ENCODE assay signal across 16 cellular contexts in the genomic region with DNA sequence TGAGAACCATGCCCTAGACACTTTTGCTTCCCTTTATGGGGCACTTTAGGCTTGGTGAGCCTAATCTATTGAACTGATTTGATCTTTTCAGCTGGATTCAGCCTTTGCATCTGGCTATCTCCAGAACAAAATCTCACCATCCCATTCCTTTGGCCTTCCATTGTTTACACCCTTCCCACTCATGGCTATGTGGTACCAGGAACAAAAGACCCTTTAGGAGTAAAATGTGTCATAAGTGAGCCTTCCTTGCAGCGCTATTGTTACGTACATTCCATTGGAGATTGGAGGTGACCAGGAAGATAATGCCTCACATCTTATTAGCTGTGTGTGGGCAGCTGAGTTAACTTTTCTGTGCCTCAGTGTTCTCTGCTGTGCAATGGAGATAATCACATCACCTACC.
DNase-seq lines count a peak whose midpoint lies in the region; ATAC-seq, FAIRE-seq and TF ChIP-seq lines count a peak whose summit lies in the region.
"Had no signal": no experiment of that assay in that cellular context is flagged by ENCODE, and none has a peak within 500 bp of the region (broad histone marks: within the 10 kb centered on the region; RNA-seq: fewer than 3 reads in every experiment).

No MANE protein-coding gene starts in this region.

- no peak overlapping the region for H3K4me3 ChIP-seq in mammary epithelial cell (replicated peaks in 1 of 3; ENCODE audit: insufficient read depth in 1 of 3, low read depth in 2 of 3, low read length in 3 of 3)
- H3K4me3 ChIP-seq in breast epithelium = no peak overlapping the region
- no peak overlapping the region for H3K4me3 ChIP-seq in RWPE2 (ENCODE audit: severe bottlenecking)
- no peak overlapping the region for H3K4me3 ChIP-seq in keratinocyte (ENCODE audit: control insufficient read depth in 2 of 3, extremely low read depth in 1 of 3, insufficient read depth in 2 of 3, low read depth in 1 of 3, low read length in 3 of 3)
- H3K4me3 ChIP-seq: SJSA1 had no signal

- dilution Hi-C loops in mammary epithelial cell (cut with HindIII; ENCODE audit: low sequenced_read_pairs) = no loop called here
- dilution Hi-C loops in keratinocyte (cut with MboI; ENCODE audit: extremely low pct_ligation_motif_present, low sequenced_read_pairs) = no loop called here

- H3K4me1 ChIP-seq in mammary epithelial cell (ENCODE audit: insufficient read depth, low read length) = peaks cover 52% of the 10 kb centered on the region
- no peaks in the 10 kb centered on the region for H3K4me1 ChIP-seq in breast epithelium
- peaks cover 44% of the 10 kb centered on the region for H3K4me1 ChIP-seq in RWPE2 (ENCODE audit: insufficient read depth, poor library complexity, severe bottlenecking)
- peaks cover 64% of the 10 kb centered on the region for H3K4me1 ChIP-seq in keratinocyte (ENCODE audit: control insufficient read depth, extremely low read depth, insufficient read depth, low read length)

- WGBS in mammary epithelial cell (ENCODE audit: low coverage, missing lambda C conversion rate) = 66% methylated on average over 2 of the region's 2 CpGs

- peak overlapping the region; percentile 20 for H3K27ac ChIP-seq in mammary epithelial cell (ENCODE audit: insufficient read depth, low read depth, low read length)
- no peak overlapping the region for H3K27ac ChIP-seq in breast epithelium
- peak overlapping the region; percentile 87 for H3K27ac ChIP-seq in RWPE2 (ENCODE audit: poor library complexity, severe bottlenecking)
- peak overlapping the region; percentile 87 for H3K27ac ChIP-seq in keratinocyte (ENCODE audit: control insufficient read depth, insufficient read depth, low read length)
- H3K27ac ChIP-seq: SJSA1 had no signal

- H4K20me1 ChIP-seq in mammary epithelial cell (ENCODE audit: insufficient read depth, low read length) (no peaks in the 10 kb centered on the region), keratinocyte (ENCODE audit: control insufficient read depth, extremely low read depth, insufficient read depth, low read length) (no peaks in the 10 kb centered on the region)

- H3K4me2 ChIP-seq in mammary epithelial cell (ENCODE audit: insufficient read depth, low read depth, low read length) = peak overlapping the region; percentile 53
- H3K4me2 ChIP-seq in keratinocyte (ENCODE audit: control insufficient read depth, extremely low read depth, insufficient read depth, low read depth, low read length) = peak overlapping the region; percentile 76

- H2AFZ ChIP-seq in mammary epithelial cell (ENCODE audit: low read depth, low read length) (peak overlapping the region; percentile 72), keratinocyte (ENCODE audit: control insufficient read depth, low read length) (peak overlapping the region; percentile 60)

- H3K79me2 ChIP-seq in mammary epithelial cell (ENCODE audit: insufficient read depth, low read length) = no peaks in the 10 kb centered on the region
- no peaks in the 10 kb centered on the region for H3K79me2 ChIP-seq in keratinocyte (ENCODE audit: control insufficient read depth, insufficient read depth, low read length)

- no peaks in the 10 kb centered on the region for H3K9me1 ChIP-seq in keratinocyte (ENCODE audit: control insufficient read depth, extremely low read depth, insufficient read depth, low read length)

- TF ChIP-seq POLR2A in breast epithelium (IDR thresholded peaks at IDR 0.05) = no peak

- ATAC-seq in RWPE2 (ENCODE audit: low read depth) (no peak), HG03460 (IDR thresholded peaks at IDR 0.05; ENCODE audit: unreplicated experiment) (no peak), GM19328 (IDR thresholded peaks at IDR 0.05; ENCODE audit: unreplicated experiment) (no peak)
- ATAC-seq: HepG2, Panc1 had no signal

- H3K27me3 ChIP-seq in mammary epithelial cell (ENCODE audit: insufficient read depth, low read length) (no peaks in the 10 kb centered on the region), breast epithelium (no peaks in the 10 kb centered on the region), RWPE2 (ENCODE audit: insufficient read depth, poor library complexity, severe bottlenecking) (no peaks in the 10 kb centered on the region), keratinocyte (ENCODE audit: control insufficient read depth, extremely low read depth, insufficient read depth, low read length) (no peaks in the 10 kb centered on the region)
- H3K27me3 ChIP-seq: SJSA1 had no signal

- no peaks in the 10 kb centered on the region for H3K9me3 ChIP-seq in mammary epithelial cell (replicated peaks; ENCODE audit: insufficient read depth, low read length)
- no peaks in the 10 kb centered on the region for H3K9me3 ChIP-seq in breast epithelium
- H3K9me3 ChIP-seq in RWPE2 (ENCODE audit: severe bottlenecking) = no peaks in the 10 kb centered on the region
- H3K9me3 ChIP-seq in keratinocyte (ENCODE audit: control insufficient read depth, low read depth, low read length) = no peaks in the 10 kb centered on the region
- H3K9me3 ChIP-seq: SJSA1 had no signal

- FAIRE-seq in keratinocyte (lab: Jason Lieb, UNC) = peak; percentile 71
- FAIRE-seq in HTR-8/SVneo (lab: Jason Lieb, UNC) = no peak
- FAIRE-seq: HepG2 had no signal

- DNase-seq in mammary epithelial cell = no peak
- DNase-seq in breast epithelium (ENCODE audit: low spot score in 2 of 2) = no peak
- DNase-seq in RWPE2 (ENCODE audit: low spot score) = no peak
- DNase-seq in keratinocyte (ENCODE audit: low read depth, low spot score) = no peak
- no peak for DNase-seq in NOMO-1 treated with DMSO at 0.1 percent for 48 hours (lab: John Stamatoyannopoulos, UW; ENCODE audit: unreplicated experiment)
- no peak for DNase-seq in HTR-8/SVneo (ENCODE audit: insufficient read length, low spot score)
- DNase-seq: 8988T, DMS79 treated with DMSO at 0.1 percent for 48 hours, KBM-7, NCI-H2081, NCI-H446 treated with DMSO at 0.1 percent for 48 hours had no signal

- H3K36me3 ChIP-seq in mammary epithelial cell (ENCODE audit: insufficient read depth, low read length) (no peaks in the 10 kb centered on the region), breast epithelium (no peaks in the 10 kb centered on the region), RWPE2 (ENCODE audit: low read depth) (no peaks in the 10 kb centered on the region), keratinocyte (ENCODE audit: control insufficient read depth in 2 of 2, extremely low read depth in 1 of 2, insufficient read depth in 2 of 2, low read length in 2 of 2) (no peaks in the 10 kb centered on the region)
- H3K36me3 ChIP-seq: SJSA1 had no signal

- BruUV-seq in mammary epithelial cell (replicated peaks; lab: Mats Ljungman, UMichigan) = no TSS peak

- H3K9ac ChIP-seq in mammary epithelial cell (ENCODE audit: insufficient read depth, low read length) (no peak overlapping the region), keratinocyte (ENCODE audit: control insufficient read depth, extremely low read depth, insufficient read depth, low read length) (no peak overlapping the region)

- CTCF ChIA-PET in mammary epithelial cell (lab: Charles Lee; ENCODE audit: low non-redundant PET) = no interaction called here

- in situ Hi-C loops in mammary epithelial cell (cut with MboI; ENCODE audit: low sequenced_read_pairs in 2 of 2) = no loop called here

- intact Hi-C loops in mammary epithelial cell (cut with micrococcal nuclease) (no loop called here), breast epithelium (cut with DNase I; ENCODE audit: low total_unique reads) (no loop called here)

- TF ChIP-seq CTCF in mammary epithelial cell (conservative IDR thresholded peaks at IDR 0.05 in 1 of 2, IDR thresholded peaks at IDR 0.05 in 1 of 2; ENCODE audit: extremely low read depth in 1 of 2, insufficient read depth in 1 of 2, low read depth in 1 of 2, low read length in 2 of 2) (no peak), breast epithelium (IDR thresholded peaks at IDR 0.05) (no peak), RWPE2 (IDR thresholded peaks at IDR 0.05; ENCODE audit: poor library complexity, severe bottlenecking) (no peak), keratinocyte (optimal IDR thresholded peaks at IDR 0.05 in 1 of 3, IDR thresholded peaks at IDR 0.05 in 1 of 3, conservative IDR thresholded peaks at IDR 0.05 in 1 of 3; ENCODE audit: extremely low read depth in 1 of 3, insufficient read depth in 2 of 3, low read length in 3 of 3) (no peak)

Comparison
In these comparisons a context has a peak if more than half of its experiments do, and no peak if none do; other contexts are left out.
1. H3K27ac ChIP-seq: peak in mammary epithelial cell (single experiment), RWPE2 (single experiment) and keratinocyte (single experiment); none in breast epithelium (0 of 2).